Comparison of ENCODE assay signal across 19 cellular contexts in genomic region chr5:124642148-124642547, GRCh38.
A peak's percentile ranks its signal among the peaks of the same experiment; 100 is the strongest.
DNase-seq lines count a peak whose midpoint lies in the region; ATAC-seq, FAIRE-seq and TF ChIP-seq lines count a peak whose summit lies in the region.
"Had no signal": no experiment of that assay in that cellular context is flagged by ENCODE, and none has a peak within 500 bp of the region (broad histone marks: within the 10 kb centered on the region; RNA-seq: fewer than 3 reads in every experiment).

No MANE protein-coding gene starts in this region.

- ATAC-seq in Right ventricle myocardium inferior (peak; percentile 28), HG02884 (IDR thresholded peaks at IDR 0.05; ENCODE audit: unreplicated experiment) (peak; percentile 37)
- ATAC-seq: stimulated activated naive CD8-positive, alpha-beta T cell treated with anti-CD3 and anti-CD28 coated beads, Interleukin-15, amount 100 ng/mL, for 72 hours had no signal

- H3K27ac ChIP-seq in astrocyte (ENCODE audit: low read depth, low read length) (no peak overlapping the region), temporal lobe (ENCODE audit: low read depth, low read length) (peak overlapping the region; percentile 24)
- H3K27ac ChIP-seq: coronary artery, GM23248, heart left ventricle, ovary had no signal

- no peak overlapping the region for H3K9ac ChIP-seq in astrocyte (ENCODE audit: low read length)
- H3K9ac ChIP-seq: GM23248 had no signal

- H3K36me3 ChIP-seq in astrocyte (ENCODE audit: insufficient read depth, low read length): peaks cover 4% of the 10 kb centered on the region
- H3K36me3 ChIP-seq: ovary had no signal

- intact Hi-C loops in Right ventricle myocardium inferior (cut with DNase I) (no loop called here), cardiac septum (cut with DNase I) (no loop called here)

- no peaks in the 10 kb centered on the region for H4K20me1 ChIP-seq in astrocyte (ENCODE audit: insufficient read depth, low read length)

- H3K4me2 ChIP-seq in astrocyte (ENCODE audit: low read length): no peak overlapping the region

- H3K4me3 Mint-ChIP-seq in astrocyte (ENCODE audit: unreplicated experiment): no peak overlapping the region
- H3K4me3 Mint-ChIP-seq: stimulated activated naive CD8-positive, alpha-beta T cell treated with anti-CD3 and anti-CD28 coated beads, Interleukin-15, amount 100 ng/mL, for 72 hours had no signal

- DNase-seq in Right ventricle myocardium inferior (ENCODE audit: missing footprints) (no peak), cardiac septum (ENCODE audit: low spot score) (no peak), astrocyte (ENCODE audit: low read depth) (no peak), cortex of kidney (lab: John Stamatoyannopoulos, UW) (no peak), NCI-H82 (lab: John Stamatoyannopoulos, UW) (no peak), HuH-7 (ENCODE audit: low spot score) (no peak)
- DNase-seq: activated CD4-positive, CD25-positive, alpha-beta regulatory T cell treated with anti-CD3 and anti-CD28 coated beads, Interleukin-2, amount 50 U/mL, for 72 hours; activated gamma-delta T cell; aorta; GM23248; heart left ventricle; NCI-H1694; ovary; stimulated activated naive CD8-positive, alpha-beta T cell treated with anti-CD3 and anti-CD28 coated beads, Interleukin-15, amount 100 ng/mL, for 72 hours had no signal

- H3K79me2 ChIP-seq in astrocyte (ENCODE audit: insufficient read depth, low read length): no peaks in the 10 kb centered on the region

- H3K27me3 ChIP-seq in astrocyte (ENCODE audit: insufficient read depth, low read length): no peaks in the 10 kb centered on the region
- H3K27me3 ChIP-seq: ovary had no signal

- peaks cover 49% of the 10 kb centered on the region for H3K4me1 Mint-ChIP-seq in astrocyte (ENCODE audit: low read depth, unreplicated experiment)

- H3K27ac Mint-ChIP-seq in astrocyte (ENCODE audit: unreplicated experiment): peak overlapping the region; percentile 48
- H3K27ac Mint-ChIP-seq: stimulated activated naive CD8-positive, alpha-beta T cell treated with anti-CD3 and anti-CD28 coated beads, Interleukin-15, amount 100 ng/mL, for 72 hours had no signal

- H3K4me3 ChIP-seq in astrocyte (ENCODE audit: insufficient read depth, low read depth, low read length): no peak overlapping the region
- H3K4me3 ChIP-seq: coronary artery, GM23248, heart left ventricle, ovary, smooth muscle cell had no signal

- no peak overlapping the region for H2AFZ ChIP-seq in astrocyte (ENCODE audit: low read depth, low read length)
- H2AFZ ChIP-seq: GM23248 had no signal

- peaks cover 9% of the 10 kb centered on the region for H3K4me1 ChIP-seq in astrocyte (ENCODE audit: insufficient read depth, low read length)

- peaks cover 29% of the 10 kb centered on the region for H3K36me3 Mint-ChIP-seq in astrocyte (ENCODE audit: low read depth, unreplicated experiment)

- H3K9me3 Mint-ChIP-seq in astrocyte (ENCODE audit: unreplicated experiment): no peaks in the 10 kb centered on the region
- H3K9me3 Mint-ChIP-seq: stimulated activated naive CD8-positive, alpha-beta T cell treated with anti-CD3 and anti-CD28 coated beads, Interleukin-15, amount 100 ng/mL, for 72 hours had no signal

- FAIRE-seq in astrocyte (lab: Jason Lieb, UNC): no peak
- FAIRE-seq: keratinocyte had no signal

- H3K9me3 ChIP-seq in astrocyte (ENCODE audit: insufficient read depth, low read depth, low read length): no peaks in the 10 kb centered on the region
- H3K9me3 ChIP-seq: heart left ventricle, ovary had no signal

- H3K27me3 Mint-ChIP-seq in astrocyte (ENCODE audit: low read depth, unreplicated experiment): no peaks in the 10 kb centered on the region

- TF ChIP-seq CTCF in astrocyte (IDR thresholded peaks at IDR 0.05; ENCODE audit: insufficient read depth, low read depth, low read length): no peak
